24 cellular contexts compared by ENCODE assay signal in the genomic region with DNA sequence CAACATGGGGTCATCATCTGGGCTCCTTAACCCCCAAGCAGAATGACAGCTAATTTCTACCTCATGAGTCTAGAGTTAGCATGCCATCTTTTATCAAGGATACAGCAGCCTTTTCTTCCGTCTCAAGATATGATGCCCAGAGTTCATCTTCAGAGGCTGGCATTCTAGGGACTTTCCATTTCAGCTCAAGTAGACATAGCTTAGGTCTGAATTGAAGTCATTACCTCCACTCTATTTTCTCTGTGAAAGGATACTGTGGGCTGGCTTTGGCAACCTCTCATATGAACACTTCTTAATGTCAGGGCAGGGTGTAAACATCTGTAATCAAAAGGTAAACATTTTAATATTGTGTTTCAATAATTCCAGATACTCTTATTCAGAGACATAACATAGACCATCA.
DNase-seq lines count a peak whose midpoint lies in the region; ATAC-seq, FAIRE-seq and TF ChIP-seq lines count a peak whose summit lies in the region.
"Had no signal": no experiment of that assay in that cellular context is flagged by ENCODE, and none has a peak within 500 bp of the region (broad histone marks: within the 10 kb centered on the region; RNA-seq: fewer than 3 reads in every experiment).

No MANE protein-coding gene starts in this region.

- TF ChIP-seq CTCF in GM12878 (IDR thresholded peaks at IDR 0.05 in 2 of 3, conservative IDR thresholded peaks at IDR 0.05 in 1 of 3; ENCODE audit: control insufficient read depth in 2 of 3, extremely low read depth in 1 of 3, insufficient read depth in 1 of 3, low read depth in 3 of 3, low read length in 3 of 3) (no peak), PC-9 (conservative IDR thresholded peaks at IDR 0.05) (no peak)

- no peaks in the 10 kb centered on the region for H3K27me3 ChIP-seq in GM12878 (replicated peaks in 1 of 2; ENCODE audit: control insufficient read depth in 2 of 2, insufficient read depth in 2 of 2, low read length in 1 of 2)
- H3K27me3 ChIP-seq in PC-9 (ENCODE audit: insufficient read depth, low read depth): peaks cover 4% of the 10 kb centered on the region; the same call in 1 of the 2 replicates
- H3K27me3 ChIP-seq: BE2C; BLaER1 treated with 17β-estradiol and CSF1 and Interleukin-3, amounts not matched to agents 10 nM and 100 nM had no signal

- POLR2A ChIA-PET in GM12878 (lab: Charles Lee): no interaction called here
- POLR2A ChIA-PET in PC-9 (lab: Charles Lee; ENCODE audit: unreplicated experiment): no interaction called here

- intact Hi-C loops in GM12878 (cut with micrococcal nuclease; ENCODE audit: unreplicated experiment) (no loop called here), PC-9 (cut with micrococcal nuclease; ENCODE audit: unreplicated experiment) (no loop called here)

- 55% methylated on average over 1 of the region's 1 CpG for WGBS in GM12878 (ENCODE audit: insufficient coverage, insufficient replicate concordance, low lambda C conversion rate, missing lambda C conversion rate)

- in situ Hi-C loops in GM12878 (cut with MboI): no loop called here

- BruUV-seq in GM12878 (replicated peaks; lab: Mats Ljungman, UMichigan) (no TSS peak), PC-9 (replicated peaks; lab: Mats Ljungman, UMichigan) (no TSS peak)

- no peak for TF ChIP-seq RAD21 in GM12878 (IDR thresholded peaks at IDR 0.05; ENCODE audit: insufficient read depth, low read depth, low read length)

- H3K4me2 ChIP-seq in GM12878 (ENCODE audit: control insufficient read depth, insufficient read depth) (no peak overlapping the region), PC-9 (no peak overlapping the region)
- H3K4me2 ChIP-seq: A549; BLaER1 treated with 17β-estradiol and CSF1 and Interleukin-3, amounts not matched to agents 10 nM and 100 nM had no signal

- H3K27ac ChIP-seq in GM12878 (ENCODE audit: control insufficient read depth, insufficient read depth): no peak overlapping the region
- no peak overlapping the region for H3K27ac ChIP-seq in PC-9
- H3K27ac ChIP-seq: A549; BLaER1 treated with 17β-estradiol and CSF1 and Interleukin-3, amounts not matched to agents 10 nM and 100 nM; GM23248 had no signal

- H4K20me1 ChIP-seq in GM12878 (ENCODE audit: control insufficient read depth, insufficient read depth) (no peaks in the 10 kb centered on the region), PC-9 (ENCODE audit: insufficient read depth) (no peaks in the 10 kb centered on the region)
- H4K20me1 ChIP-seq: BLaER1 treated with 17β-estradiol and CSF1 and Interleukin-3, amounts not matched to agents 10 nM and 100 nM had no signal

- H3K9me3 ChIP-seq in GM12878 (replicated peaks; ENCODE audit: control insufficient read depth, insufficient read depth, low read length) (no peaks in the 10 kb centered on the region), PC-9 (ENCODE audit: insufficient read depth, low read depth) (no peaks in the 10 kb centered on the region)
- H3K9me3 ChIP-seq: A549; BE2C; BLaER1 treated with 17β-estradiol and CSF1 and Interleukin-3, amounts not matched to agents 10 nM and 100 nM had no signal

- DNase-seq in GM12878 (ENCODE audit: low read depth, low spot score) (no peak), PC-9 (no peak), NCI-H69 (lab: John Stamatoyannopoulos, UW) (no peak), cerebellum (ENCODE audit: low spot score) (no peak)
- DNase-seq: 8988T; ACHN; AML-193; BE2C; Calu3; CD4-positive, alpha-beta T cell; COR-L47; DND-41; GM23248; H7; HCEC 1CT had no signal

- RAD21 ChIA-PET in GM12878 (lab: Charles Lee; ENCODE audit: unreplicated experiment): interaction anchor here (1.1 kb wide), 2 partner anchors 12 to 28 kb away, joined by 3 to 4 read pairs; no protein-coding TSS in a partner anchor

- peak; percentile 82 for ATAC-seq in GM18868 (IDR thresholded peaks at IDR 0.05; ENCODE audit: unreplicated experiment)
- ATAC-seq in HG03432 (IDR thresholded peaks at IDR 0.05; ENCODE audit: unreplicated experiment): peak; percentile 67
- peak; percentile 80 for ATAC-seq in GM12878
- ATAC-seq: A549 had no signal

- H3K4me3 ChIP-seq in GM12878 (no peak overlapping the region), PC-9 (no peak overlapping the region)
- H3K4me3 ChIP-seq: A549; BLaER1 treated with 17β-estradiol and CSF1 and Interleukin-3, amounts not matched to agents 10 nM and 100 nM; GM23248 had no signal

- H3K79me2 ChIP-seq in GM12878 (ENCODE audit: control insufficient read depth, insufficient read depth, low read length) (no peaks in the 10 kb centered on the region), PC-9 (ENCODE audit: low read depth) (no peaks in the 10 kb centered on the region)

- no peaks in the 10 kb centered on the region for H3K9me2 ChIP-seq in PC-9 (ENCODE audit: insufficient read depth)

- no peak overlapping the region for H3K9ac ChIP-seq in GM12878 (ENCODE audit: control insufficient read depth, insufficient read depth, low read length)
- H3K9ac ChIP-seq: BLaER1 treated with 17β-estradiol and CSF1 and Interleukin-3, amounts not matched to agents 10 nM and 100 nM; GM23248 had no signal

- H3K4me1 ChIP-seq in GM12878 (ENCODE audit: control insufficient read depth, insufficient read depth, low read length) (no peaks in the 10 kb centered on the region), PC-9 (replicated peaks; ENCODE audit: insufficient read depth) (no peaks in the 10 kb centered on the region)
- H3K4me1 ChIP-seq: A549; BE2C; BLaER1 treated with 17β-estradiol and CSF1 and Interleukin-3, amounts not matched to agents 10 nM and 100 nM had no signal

- no peak for TF ChIP-seq EP300 in GM12878 (IDR thresholded peaks at IDR 0.05; ENCODE audit: borderline replicate concordance in 1 of 2, control insufficient read depth in 1 of 2, low read depth in 2 of 2, low read length in 2 of 2)

- no peak for FAIRE-seq in GM12878 (lab: Jason Lieb, UNC)
- FAIRE-seq: A549, G401.6, GM12891, GM18507, GM19239, H1 had no signal

- CTCF ChIA-PET in GM12878 (lab: Yijun Ruan, JAX) (interaction anchor here (2.1 kb wide), 1 partner anchor 26 kb away, joined by 6 read pairs; no protein-coding TSS in a partner anchor), PC-9 (lab: Charles Lee) (no interaction called here)

- SMC1A ChIA-PET in GM12878 (lab: Charles Lee; ENCODE audit: uncharacterized antibody, unreplicated experiment): interaction anchor here (0.7 to 1.0 kb wide), 2 partner anchors 345 to 500 kb away, joined by 3 read pairs; no protein-coding TSS in a partner anchor

- H3F3A ChIP-seq in PC-9 (ENCODE audit: insufficient read depth, low read depth): no peaks in the 10 kb centered on the region

- H2AFZ ChIP-seq in GM12878 (ENCODE audit: control insufficient read depth, low read depth, low read length): no peak overlapping the region
- H2AFZ ChIP-seq in PC-9: no peak overlapping the region
- H2AFZ ChIP-seq: GM23248 had no signal

- no peak for TF ChIP-seq POLR2A in GM12878 (IDR thresholded peaks at IDR 0.05; ENCODE audit: low read depth, low read length)

- H3K36me3 ChIP-seq in GM12878 (ENCODE audit: control insufficient read depth in 2 of 2, insufficient read depth in 2 of 2, low read length in 1 of 2) (no peaks in the 10 kb centered on the region), PC-9 (ENCODE audit: low read depth) (no peaks in the 10 kb centered on the region)
- H3K36me3 ChIP-seq: BE2C; BLaER1 treated with 17β-estradiol and CSF1 and Interleukin-3, amounts not matched to agents 10 nM and 100 nM had no signal

TF ChIP-seq in GM12878, 131 proteins besides CTCF, POLR2A, EP300 and RAD21 (continues in another document):
- TF ChIP-seq POU2F2 (IDR thresholded peaks at IDR 0.05; ENCODE audit: borderline replicate concordance, low read depth, low read length) (no peak), ZSCAN29 (IDR thresholded peaks at IDR 0.05) (no peak), BMI1 (IDR thresholded peaks at IDR 0.05; ENCODE audit: borderline replicate concordance) (no peak), SMAD5 (IDR thresholded peaks at IDR 0.05; ENCODE audit: low read depth) (no peak), HDAC6 (IDR thresholded peaks at IDR 0.05; ENCODE audit: unreplicated experiment) (no peak), MEF2A (IDR thresholded peaks at IDR 0.05; ENCODE audit: insufficient read depth, low read depth, low read length) (no peak), DPF2 (IDR thresholded peaks at IDR 0.05) (no peak), IKZF1 (conservative IDR thresholded peaks at IDR 0.05) (no peak)
- TF ChIP-seq, protein P1, sequence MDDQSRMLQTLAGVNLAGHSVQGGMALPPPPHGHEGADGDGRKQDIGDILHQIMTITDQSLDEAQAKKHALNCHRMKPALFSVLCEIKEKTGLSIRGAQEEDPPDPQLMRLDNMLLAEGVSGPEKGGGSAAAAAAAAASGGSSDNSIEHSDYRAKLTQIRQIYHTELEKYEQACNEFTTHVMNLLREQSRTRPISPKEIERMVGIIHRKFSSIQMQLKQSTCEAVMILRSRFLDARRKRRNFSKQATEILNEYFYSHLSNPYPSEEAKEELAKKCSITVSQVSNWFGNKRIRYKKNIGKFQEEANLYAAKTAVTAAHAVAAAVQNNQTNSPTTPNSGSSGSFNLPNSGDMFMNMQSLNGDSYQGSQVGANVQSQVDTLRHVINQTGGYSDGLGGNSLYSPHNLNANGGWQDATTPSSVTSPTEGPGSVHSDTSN (IDR thresholded peaks at IDR 0.05; ENCODE audit: insufficient replicate concordance, low read depth, low read length): no peak
- TF ChIP-seq, protein P2, sequence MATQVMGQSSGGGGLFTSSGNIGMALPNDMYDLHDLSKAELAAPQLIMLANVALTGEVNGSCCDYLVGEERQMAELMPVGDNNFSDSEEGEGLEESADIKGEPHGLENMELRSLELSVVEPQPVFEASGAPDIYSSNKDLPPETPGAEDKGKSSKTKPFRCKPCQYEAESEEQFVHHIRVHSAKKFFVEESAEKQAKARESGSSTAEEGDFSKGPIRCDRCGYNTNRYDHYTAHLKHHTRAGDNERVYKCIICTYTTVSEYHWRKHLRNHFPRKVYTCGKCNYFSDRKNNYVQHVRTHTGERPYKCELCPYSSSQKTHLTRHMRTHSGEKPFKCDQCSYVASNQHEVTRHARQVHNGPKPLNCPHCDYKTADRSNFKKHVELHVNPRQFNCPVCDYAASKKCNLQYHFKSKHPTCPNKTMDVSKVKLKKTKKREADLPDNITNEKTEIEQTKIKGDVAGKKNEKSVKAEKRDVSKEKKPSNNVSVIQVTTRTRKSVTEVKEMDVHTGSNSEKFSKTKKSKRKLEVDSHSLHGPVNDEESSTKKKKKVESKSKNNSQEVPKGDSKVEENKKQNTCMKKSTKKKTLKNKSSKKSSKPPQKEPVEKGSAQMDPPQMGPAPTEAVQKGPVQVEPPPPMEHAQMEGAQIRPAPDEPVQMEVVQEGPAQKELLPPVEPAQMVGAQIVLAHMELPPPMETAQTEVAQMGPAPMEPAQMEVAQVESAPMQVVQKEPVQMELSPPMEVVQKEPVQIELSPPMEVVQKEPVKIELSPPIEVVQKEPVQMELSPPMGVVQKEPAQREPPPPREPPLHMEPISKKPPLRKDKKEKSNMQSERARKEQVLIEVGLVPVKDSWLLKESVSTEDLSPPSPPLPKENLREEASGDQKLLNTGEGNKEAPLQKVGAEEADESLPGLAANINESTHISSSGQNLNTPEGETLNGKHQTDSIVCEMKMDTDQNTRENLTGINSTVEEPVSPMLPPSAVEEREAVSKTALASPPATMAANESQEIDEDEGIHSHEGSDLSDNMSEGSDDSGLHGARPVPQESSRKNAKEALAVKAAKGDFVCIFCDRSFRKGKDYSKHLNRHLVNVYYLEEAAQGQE (IDR thresholded peaks at IDR 0.05; ENCODE audit: low read depth, low read length): no peak
